ENCODE assay signal across 8 cellular contexts in genomic region chr6:7106752-7107577, GRCh38.
DNase-seq lines count a peak whose midpoint lies in the region; ATAC-seq lines count a peak whose summit lies in the region.

No MANE protein-coding gene starts in this region.

- peak; percentile 32 for ATAC-seq in HG03064 (IDR thresholded peaks at IDR 0.05; ENCODE audit: low read depth, unreplicated experiment)

- H3K4me3 ChIP-seq in adipocyte (ENCODE audit: low read length): peak overlapping the region; percentile 100
- H3K4me3 ChIP-seq in iPS-18a (ENCODE audit: low read length): peak overlapping the region; percentile 96

- H3K27me3 ChIP-seq in adipocyte (replicated peaks; ENCODE audit: control insufficient read depth, insufficient read depth, low read length): no peaks in the 10 kb centered on the region
- H3K27me3 ChIP-seq in iPS-18a (ENCODE audit: control insufficient read depth, insufficient read depth, low read length): peaks cover 46% of the 10 kb centered on the region

- peak; percentile 45 to 52 for DNase-seq in NOMO-1 (lab: John Stamatoyannopoulos, UW; ENCODE audit: unreplicated experiment in 2 of 2)
- DNase-seq in NOMO-1 treated with dmso at 0.1 percent for 144 hours (lab: John Stamatoyannopoulos, UW; ENCODE audit: unreplicated experiment): no peak
- DNase-seq in SW480 (ENCODE audit: low spot score): peak; percentile 64
- peak; percentile 55 for DNase-seq in adipocyte (ENCODE audit: low read depth)
- DNase-seq in stimulated activated CD4-positive, alpha-beta T cell treated with anti-CD3 and anti-CD28 coated beads, Interleukin-15, amount 100 ng/mL, for 48 hours (ENCODE audit: low read depth in 2 of 2): peak; percentile 46 to 54
- DNase-seq in cortex of kidney (lab: John Stamatoyannopoulos, UW): no peak

- no peaks in the 10 kb centered on the region for H3K9me3 ChIP-seq in adipocyte (ENCODE audit: control insufficient read depth, low read length)
- no peaks in the 10 kb centered on the region for H3K9me3 ChIP-seq in iPS-18a (ENCODE audit: control insufficient read depth, low read depth, low read length)

- H3K36me3 ChIP-seq in adipocyte (ENCODE audit: control insufficient read depth, insufficient read depth, low read length, severe bottlenecking) (no peaks in the 10 kb centered on the region), iPS-18a (ENCODE audit: control insufficient read depth, low read depth, low read length) (no peaks in the 10 kb centered on the region)

- H3K4me1 ChIP-seq in adipocyte (ENCODE audit: control insufficient read depth, insufficient read depth, low read length) (peaks cover 16% of the 10 kb centered on the region), iPS-18a (ENCODE audit: control insufficient read depth, low read depth, low read length) (peaks cover 16% of the 10 kb centered on the region)

- no peak overlapping the region for H3K27ac ChIP-seq in iPS-18a (ENCODE audit: low read length)

- H3K9ac ChIP-seq in adipocyte (ENCODE audit: low read length) (peak overlapping the region; percentile 98), iPS-18a (ENCODE audit: low read length) (no peak overlapping the region)

Comparison
In these comparisons a context has a peak if more than half of its experiments do, and no peak if none do; other contexts are left out.
1. DNase-seq: peak in NOMO-1 (2 of 2), SW480 (single experiment), adipocyte (single experiment) and stimulated activated CD4-positive, alpha-beta T cell treated with anti-CD3 and anti-CD28 coated beads, Interleukin-15, amount 100 ng/mL, for 48 hours (2 of 2); none in NOMO-1 treated with dmso at 0.1 percent for 144 hours (single experiment) and cortex of kidney (single experiment).